8 cellular contexts compared by ENCODE assay signal in genomic region chr9:137605146-137606004, GRCh38. TPM values are rescaled to one million over a fixed set of nuclear protein-coding genes. Genes with fewer than 3 reads are reported as not detected.
DNase-seq lines count a peak whose midpoint lies in the region; ATAC-seq and TF ChIP-seq lines count a peak whose summit lies in the region.

TSS of gene ARRDC1 (plus strand) at chr9:137605686. CDS start at chr9:137605718, 32 bp downstream.

- no peaks in the 10 kb centered on the region for H3K27me3 Mint-ChIP-seq in Calu3 (ENCODE audit: unreplicated experiment)
- no peaks in the 10 kb centered on the region for H3K27me3 Mint-ChIP-seq in activated T-cell treated with anti-CD3 and anti-CD28 coated beads, Interleukin-2, amount 50 U/mL, for 4 hours (ENCODE audit: low read depth)

- H3K9me3 Mint-ChIP-seq in Calu3 (ENCODE audit: low read depth, unreplicated experiment): no peaks in the 10 kb centered on the region
- H3K9me3 Mint-ChIP-seq in activated T-cell treated with anti-CD3 and anti-CD28 coated beads, Interleukin-2, amount 50 U/mL, for 4 hours: no peaks in the 10 kb centered on the region

- no peaks in the 10 kb centered on the region for H3K9me3 ChIP-seq in HUES64 (ENCODE audit: insufficient read depth, low read depth, low read length)
- no peaks in the 10 kb centered on the region for H3K9me3 ChIP-seq in Peyer's patch
- no peaks in the 10 kb centered on the region for H3K9me3 ChIP-seq in esophagus squamous epithelium

- no TSS peak for BruUV-seq in Calu3 (replicated peaks; lab: Mats Ljungman, UMichigan)

- H3K27me3 ChIP-seq in HUES64 (ENCODE audit: insufficient read depth, low read length) (peaks cover 17% of the 10 kb centered on the region), Peyer's patch (no peaks in the 10 kb centered on the region), esophagus squamous epithelium (no peaks in the 10 kb centered on the region)

- peaks cover 21% of the 10 kb centered on the region for H3K36me3 Mint-ChIP-seq in Calu3 (ENCODE audit: insufficient read depth, unreplicated experiment)
- no peaks in the 10 kb centered on the region for H3K36me3 Mint-ChIP-seq in activated T-cell treated with anti-CD3 and anti-CD28 coated beads, Interleukin-2, amount 50 U/mL, for 4 hours (ENCODE audit: insufficient read depth)

- DNase-seq in Calu3 (peak; percentile 88), Peyer's patch (peak; percentile 95 to 98 (median 98)), esophagus squamous epithelium (lab: John Stamatoyannopoulos, UW) (peak; percentile 92), myocyte (ENCODE audit: low read depth) (peak; percentile 91)
- DNase-seq in activated T-cell treated with anti-CD3 and anti-CD28 coated beads, Interleukin-2, amount 50 U/mL, for 4 hours: peak; percentile 94
- DNase-seq in stimulated activated CD8-positive, alpha-beta memory T cell treated with anti-CD3 and anti-CD28 coated beads, Interleukin-7, amount 100 ng/mL, for 4 hours (ENCODE audit: low read depth in 2 of 2): peak; percentile 83 to 95

- WGBS in HUES64: under 1% methylated on average over 98 of the region's 109 CpGs
- WGBS in esophagus squamous epithelium, 2 donors: 3% methylated on average over 8 of the region's 109 CpGs; no CpG with 5 or more reads in 1 of the 2 donors

- H3K36me3 ChIP-seq in HUES64 (ENCODE audit: insufficient read depth, low read length) (no peaks in the 10 kb centered on the region), Peyer's patch (peaks cover 0 to 8% (median 0%) of the 10 kb centered on the region in 3 donors), esophagus squamous epithelium (peaks cover 0 to 8% (median 7%) of the 10 kb centered on the region in 3 donors)

- H3K4me3 Mint-ChIP-seq in Calu3 (ENCODE audit: low read depth, unreplicated experiment): peak within 1 kb of the TSS; percentile 90
- peak within 1 kb of the TSS; percentile 84 for H3K4me3 Mint-ChIP-seq in activated T-cell treated with anti-CD3 and anti-CD28 coated beads, Interleukin-2, amount 50 U/mL, for 4 hours

- TF ChIP-seq CTCF in Calu3 (IDR thresholded peaks at IDR 0.05; ENCODE audit: unreplicated experiment): no peak
- no peak for TF ChIP-seq CTCF in Peyer's patch (IDR thresholded peaks at IDR 0.05)
- no peak for TF ChIP-seq CTCF in esophagus squamous epithelium (IDR thresholded peaks at IDR 0.05)

- no peaks in the 10 kb centered on the region for H3K4me1 ChIP-seq in HUES64 (ENCODE audit: insufficient read depth, low read length)
- peaks cover 0 to 33% (median 18%) of the 10 kb centered on the region in 4 donors for H3K4me1 ChIP-seq in Peyer's patch
- peaks cover 27 to 55% (median 31%) of the 10 kb centered on the region in 3 donors for H3K4me1 ChIP-seq in esophagus squamous epithelium

- H3K27ac ChIP-seq in HUES64 (ENCODE audit: low read depth, low read length) (peak within 1 kb of the TSS; percentile 78; the same call in 1 of the 2 replicates), Peyer's patch (peak within 1 kb of the TSS; percentile 92 to 99 (median 96)), esophagus squamous epithelium (peak within 1 kb of the TSS; percentile 85 to 97 (median 96))

- CTCF ChIA-PET in Calu3 (lab: Charles Lee): interaction anchor here (0.6 kb wide), 1 partner anchor 61 kb away, joined by 5 read pairs; no protein-coding TSS in a partner anchor

- H3K4me1 Mint-ChIP-seq in Calu3 (ENCODE audit: low read depth, unreplicated experiment): peaks cover 9% of the 10 kb centered on the region
- peaks cover 20% of the 10 kb centered on the region for H3K4me1 Mint-ChIP-seq in activated T-cell treated with anti-CD3 and anti-CD28 coated beads, Interleukin-2, amount 50 U/mL, for 4 hours (ENCODE audit: low read depth)

- H3K9ac ChIP-seq in HUES64 (ENCODE audit: low read depth, low read length): peak within 1 kb of the TSS; percentile 77

- intact Hi-C loops in Calu3 (cut with micrococcal nuclease; ENCODE audit: unreplicated experiment) (no loop called here), esophagus squamous epithelium (cut with DNase I) (no loop called here)

- peak; percentile 89 to 92 for TF ChIP-seq POLR2A in Peyer's patch (IDR thresholded peaks at IDR 0.05)
- peak in 2 of 4 donors; percentile 80 to 89 for TF ChIP-seq POLR2A in esophagus squamous epithelium (IDR thresholded peaks at IDR 0.05)

- H3K27ac Mint-ChIP-seq in Calu3 (ENCODE audit: unreplicated experiment): peak within 1 kb of the TSS; percentile 50

- H3K4me3 ChIP-seq in HUES64 (ENCODE audit: low read length) (peak within 1 kb of the TSS; percentile 82), Peyer's patch (peak within 1 kb of the TSS; percentile 95 to 100 (median 98)), esophagus squamous epithelium (peak within 1 kb of the TSS; percentile 69 to 95 (median 84))

- peak; percentile 65 for ATAC-seq in GM21447 (IDR thresholded peaks at IDR 0.05; ENCODE audit: unreplicated experiment)
- ATAC-seq in activated T-cell treated with anti-CD3 and anti-CD28 coated beads, Interleukin-2, amount 50 U/mL, for 4 hours: peak; percentile 92 to 95

RNA-seq across cellular contexts. Expression of gene ARRDC1, which starts in this region (rescaled TPM):
- total RNA-seq in Calu3 (2022): 86.4 and 93.7 TPM in 2 replicates
- 12.5 TPM for polyA plus RNA-seq in HUES64 (2013, experiment 1 of 2)
- 12.9 TPM for polyA plus RNA-seq in HUES64 (2013, experiment 2 of 2)
- total RNA-seq in Peyer's patch: 100 to 1,000 TPM; 102 to 341 (median 175) TPM
- 10 to 100 TPM; 27.5 to 39.3 (median 33.8) TPM for total RNA-seq in activated T-cell treated with anti-CD3 and anti-CD28 coated beads, Interleukin-2, amount 50 U/mL, for 4 hours
- 100 to 1,000 TPM in 2 of 4 donors, 10 to 100 TPM in 2; 53.3 to 121 (median 89.6) TPM for total RNA-seq in esophagus squamous epithelium
- 20.3 and 39.5 TPM in 2 replicates for total RNA-seq in myocyte
- 24.5 TPM for polyA plus RNA-seq in myocyte (2012)

Comparison
In these comparisons a context has a peak if more than half of its experiments do, and no peak if none do; other contexts are left out.
1. Peak in every context shown above with its lines: DNase-seq, ATAC-seq, H3K4me3 ChIP-seq and H3K27ac ChIP-seq.